ENCODE assay signal across 26 cellular contexts in genomic region chr1:17853241-17853640, GRCh38.
"Had no signal": no experiment of that assay in that cellular context is flagged by ENCODE, and none has a peak within 500 bp of the region (broad histone marks: within the 10 kb centered on the region; RNA-seq: fewer than 3 reads in every experiment).

No MANE protein-coding gene starts in this region.

- H3K36me3 ChIP-seq: colonic mucosa, esophagus muscularis mucosa, esophagus squamous epithelium, gastrocnemius medialis, gastroesophageal sphincter, heart left ventricle, heart right ventricle had no signal

- H3K27me3 ChIP-seq: colonic mucosa, dorsolateral prefrontal cortex, foreskin keratinocyte, heart left ventricle had no signal

- FAIRE-seq: colon, endometrium, endothelial cell of umbilical vein, frontal cortex had no signal

- DNase-seq: colonic mucosa; cortex of kidney; dermis blood vessel endothelial cell; dorsolateral prefrontal cortex; effector CD4-positive, alpha-beta T cell; effector memory CD4-positive, alpha-beta T cell; effector memory CD8-positive, alpha-beta T cell; endodermal cell; erythroblast; esophagus squamous epithelium; foreskin fibroblast; foreskin melanocyte; gastrocnemius medialis; glutamatergic neuron; head of caudate nucleus; heart left ventricle; heart right ventricle had no signal

- H3K27ac ChIP-seq: colonic mucosa, coronary artery, dorsolateral prefrontal cortex, epithelial cell of prostate, esophagus muscularis mucosa, esophagus squamous epithelium, foreskin keratinocyte, gastrocnemius medialis, gastroesophageal sphincter, heart left ventricle, heart right ventricle had no signal

- H3K4me3 ChIP-seq: colonic mucosa, coronary artery, dorsolateral prefrontal cortex, esophagus muscularis mucosa, esophagus squamous epithelium, gastrocnemius medialis, gastroesophageal sphincter, heart left ventricle, heart right ventricle had no signal

- H3K9me3 ChIP-seq: colonic mucosa, esophagus muscularis mucosa, esophagus squamous epithelium, gastrocnemius medialis, heart left ventricle had no signal

- H3K4me1 ChIP-seq: colonic mucosa, esophagus muscularis mucosa, esophagus squamous epithelium, foreskin keratinocyte, gastrocnemius medialis, gastroesophageal sphincter, heart left ventricle, heart right ventricle had no signal
